In genomic region chr16:24812813-24813212, GRCh38 we compare ENCODE assay signal across 2 cellular contexts. TPM values are rescaled to one million over a fixed set of nuclear protein-coding genes. Genes with fewer than 3 reads are reported as not detected.
"Had no signal": no experiment of that assay in that cellular context is flagged by ENCODE, and none has a peak within 500 bp of the region (broad histone marks: within the 10 kb centered on the region; RNA-seq: fewer than 3 reads in every experiment).

No MANE protein-coding gene starts in this region.

RNA-seq across cellular contexts. Expression of gene SLC5A11, which starts 33.0 kb away (rescaled TPM):
- total RNA-seq: GM23248, H7 had no signal
- polyA plus RNA-seq: GM23248 had no signal
